8 cellular contexts compared by ENCODE assay signal in genomic region chr10:117920956-117921355, GRCh38.
"Had no signal": no experiment of that assay in that cellular context is flagged by ENCODE, and none has a peak within 500 bp of the region (broad histone marks: within the 10 kb centered on the region; RNA-seq: fewer than 3 reads in every experiment).

No MANE protein-coding gene starts in this region.

- H3K36me3 ChIP-seq: HAP-1 had no signal

- DNase-seq: GM23248, GOT3, H7, HFFc6, IMR-90 had no signal

- FAIRE-seq: HTR-8/SVneo had no signal

- H2AFZ ChIP-seq: GM23248 had no signal

- H3K4me1 ChIP-seq: HAP-1 had no signal

- H3K4me3 ChIP-seq: GM23248, HAP-1 had no signal

- H3K9ac ChIP-seq: GM23248 had no signal

- ATAC-seq: HCT116 had no signal

- H3K27ac ChIP-seq: GM23248 had no signal

- H3K9me3 ChIP-seq: HAP-1 had no signal
